1 cellular context compared by ENCODE assay signal in the genomic region with DNA sequence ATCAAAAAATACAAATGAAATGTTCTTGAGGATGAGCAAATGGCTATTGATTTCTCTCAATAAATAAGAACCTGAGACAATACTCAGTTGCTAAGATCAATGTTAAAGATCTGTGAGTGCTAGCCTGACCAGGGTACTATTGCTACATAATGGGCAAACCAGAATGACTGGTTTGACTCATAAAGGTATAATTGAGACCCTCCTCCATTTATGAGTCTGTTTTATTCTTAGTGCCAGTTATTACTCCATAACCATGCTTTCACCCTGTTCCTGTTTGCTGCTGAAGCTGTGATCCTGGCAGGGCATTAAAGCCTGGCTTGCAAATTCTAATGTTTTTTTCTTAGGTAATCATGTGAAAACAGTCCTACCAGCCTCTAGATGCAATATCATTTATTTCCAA.
TF ChIP-seq lines count a peak whose summit lies in the region.

No MANE protein-coding gene starts in this region.

TF ChIP-seq in GM23338, 12 proteins besides CTCF, POLR2A, EP300 and RAD21 (continued from another document):
- TF ChIP-seq, protein P1, sequence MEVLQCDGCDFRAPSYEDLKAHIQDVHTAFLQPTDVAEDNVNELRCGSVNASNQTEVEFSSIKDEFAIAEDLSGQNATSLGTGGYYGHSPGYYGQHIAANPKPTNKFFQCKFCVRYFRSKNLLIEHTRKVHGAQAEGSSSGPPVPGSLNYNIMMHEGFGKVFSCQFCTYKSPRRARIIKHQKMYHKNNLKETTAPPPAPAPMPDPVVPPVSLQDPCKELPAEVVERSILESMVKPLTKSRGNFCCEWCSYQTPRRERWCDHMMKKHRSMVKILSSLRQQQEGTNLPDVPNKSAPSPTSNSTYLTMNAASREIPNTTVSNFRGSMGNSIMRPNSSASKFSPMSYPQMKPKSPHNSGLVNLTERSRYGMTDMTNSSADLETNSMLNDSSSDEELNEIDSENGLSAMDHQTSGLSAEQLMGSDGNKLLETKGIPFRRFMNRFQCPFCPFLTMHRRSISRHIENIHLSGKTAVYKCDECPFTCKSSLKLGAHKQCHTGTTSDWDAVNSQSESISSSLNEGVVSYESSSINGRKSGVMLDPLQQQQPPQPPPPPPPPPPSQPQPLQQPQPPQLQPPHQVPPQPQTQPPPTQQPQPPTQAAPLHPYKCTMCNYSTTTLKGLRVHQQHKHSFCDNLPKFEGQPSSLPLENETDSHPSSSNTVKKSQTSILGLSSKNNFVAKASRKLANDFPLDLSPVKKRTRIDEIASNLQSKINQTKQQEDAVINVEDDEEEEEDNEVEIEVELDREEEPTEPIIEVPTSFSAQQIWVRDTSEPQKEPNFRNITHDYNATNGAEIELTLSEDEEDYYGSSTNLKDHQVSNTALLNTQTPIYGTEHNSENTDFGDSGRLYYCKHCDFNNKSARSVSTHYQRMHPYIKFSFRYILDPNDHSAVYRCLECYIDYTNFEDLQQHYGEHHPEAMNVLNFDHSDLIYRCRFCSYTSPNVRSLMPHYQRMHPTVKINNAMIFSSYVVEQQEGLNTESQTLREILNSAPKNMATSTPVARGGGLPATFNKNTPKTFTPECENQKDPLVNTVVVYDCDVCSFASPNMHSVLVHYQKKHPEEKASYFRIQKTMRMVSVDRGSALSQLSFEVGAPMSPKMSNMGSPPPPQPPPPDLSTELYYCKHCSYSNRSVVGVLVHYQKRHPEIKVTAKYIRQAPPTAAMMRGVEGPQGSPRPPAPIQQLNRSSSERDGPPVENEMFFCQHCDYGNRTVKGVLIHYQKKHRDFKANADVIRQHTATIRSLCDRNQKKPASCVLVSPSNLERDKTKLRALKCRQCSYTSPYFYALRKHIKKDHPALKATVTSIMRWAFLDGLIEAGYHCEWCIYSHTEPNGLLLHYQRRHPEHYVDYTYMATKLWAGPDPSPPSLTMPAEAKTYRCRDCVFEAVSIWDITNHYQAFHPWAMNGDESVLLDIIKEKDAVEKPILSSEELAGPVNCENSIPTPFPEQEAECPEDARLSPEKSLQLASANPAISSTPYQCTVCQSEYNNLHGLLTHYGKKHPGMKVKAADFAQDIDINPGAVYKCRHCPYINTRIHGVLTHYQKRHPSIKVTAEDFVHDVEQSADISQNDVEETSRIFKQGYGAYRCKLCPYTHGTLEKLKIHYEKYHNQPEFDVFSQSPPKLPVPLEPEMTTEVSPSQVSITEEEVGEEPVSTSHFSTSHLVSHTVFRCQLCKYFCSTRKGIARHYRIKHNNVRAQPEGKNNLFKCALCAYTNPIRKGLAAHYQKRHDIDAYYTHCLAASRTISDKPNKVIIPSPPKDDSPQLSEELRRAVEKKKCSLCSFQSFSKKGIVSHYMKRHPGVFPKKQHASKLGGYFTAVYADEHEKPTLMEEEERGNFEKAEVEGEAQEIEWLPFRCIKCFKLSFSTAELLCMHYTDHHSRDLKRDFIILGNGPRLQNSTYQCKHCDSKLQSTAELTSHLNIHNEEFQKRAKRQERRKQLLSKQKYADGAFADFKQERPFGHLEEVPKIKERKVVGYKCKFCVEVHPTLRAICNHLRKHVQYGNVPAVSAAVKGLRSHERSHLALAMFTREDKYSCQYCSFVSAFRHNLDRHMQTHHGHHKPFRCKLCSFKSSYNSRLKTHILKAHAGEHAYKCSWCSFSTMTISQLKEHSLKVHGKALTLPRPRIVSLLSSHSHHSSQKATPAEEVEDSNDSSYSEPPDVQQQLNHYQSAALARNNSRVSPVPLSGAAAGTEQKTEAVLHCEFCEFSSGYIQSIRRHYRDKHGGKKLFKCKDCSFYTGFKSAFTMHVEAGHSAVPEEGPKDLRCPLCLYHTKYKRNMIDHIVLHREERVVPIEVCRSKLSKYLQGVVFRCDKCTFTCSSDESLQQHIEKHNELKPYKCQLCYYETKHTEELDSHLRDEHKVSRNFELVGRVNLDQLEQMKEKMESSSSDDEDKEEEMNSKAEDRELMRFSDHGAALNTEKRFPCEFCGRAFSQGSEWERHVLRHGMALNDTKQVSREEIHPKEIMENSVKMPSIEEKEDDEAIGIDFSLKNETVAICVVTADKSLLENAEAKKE (CRISPR knock-in tag; IDR thresholded peaks at IDR 0.05) = no peak
- TF ChIP-seq NANOG (IDR thresholded peaks at IDR 0.05; ENCODE audit: borderline replicate concordance) (no peak), ZNF114 (CRISPR knock-in tag; IDR thresholded peaks at IDR 0.05) (no peak), EZH2 (IDR thresholded peaks at IDR 0.05; ENCODE audit: low read depth, unreplicated experiment) (no peak), ZNF331 (CRISPR knock-in tag; IDR thresholded peaks at IDR 0.05; ENCODE audit: low read depth) (no peak), EZH2phosphoT487 (IDR thresholded peaks at IDR 0.05; ENCODE audit: unreplicated experiment) (no peak), STAT1 (IDR thresholded peaks at IDR 0.05; ENCODE audit: unreplicated experiment) (no peak), CREB1 (CRISPR knock-in tag; IDR thresholded peaks at IDR 0.05; ENCODE audit: low read depth) (no peak)
- TF ChIP-seq, protein P2, sequence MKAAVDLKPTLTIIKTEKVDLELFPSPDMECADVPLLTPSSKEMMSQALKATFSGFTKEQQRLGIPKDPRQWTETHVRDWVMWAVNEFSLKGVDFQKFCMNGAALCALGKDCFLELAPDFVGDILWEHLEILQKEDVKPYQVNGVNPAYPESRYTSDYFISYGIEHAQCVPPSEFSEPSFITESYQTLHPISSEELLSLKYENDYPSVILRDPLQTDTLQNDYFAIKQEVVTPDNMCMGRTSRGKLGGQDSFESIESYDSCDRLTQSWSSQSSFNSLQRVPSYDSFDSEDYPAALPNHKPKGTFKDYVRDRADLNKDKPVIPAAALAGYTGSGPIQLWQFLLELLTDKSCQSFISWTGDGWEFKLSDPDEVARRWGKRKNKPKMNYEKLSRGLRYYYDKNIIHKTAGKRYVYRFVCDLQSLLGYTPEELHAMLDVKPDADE (IDR thresholded peaks at IDR 0.05) = no peak
- TF ChIP-seq, protein P3, sequence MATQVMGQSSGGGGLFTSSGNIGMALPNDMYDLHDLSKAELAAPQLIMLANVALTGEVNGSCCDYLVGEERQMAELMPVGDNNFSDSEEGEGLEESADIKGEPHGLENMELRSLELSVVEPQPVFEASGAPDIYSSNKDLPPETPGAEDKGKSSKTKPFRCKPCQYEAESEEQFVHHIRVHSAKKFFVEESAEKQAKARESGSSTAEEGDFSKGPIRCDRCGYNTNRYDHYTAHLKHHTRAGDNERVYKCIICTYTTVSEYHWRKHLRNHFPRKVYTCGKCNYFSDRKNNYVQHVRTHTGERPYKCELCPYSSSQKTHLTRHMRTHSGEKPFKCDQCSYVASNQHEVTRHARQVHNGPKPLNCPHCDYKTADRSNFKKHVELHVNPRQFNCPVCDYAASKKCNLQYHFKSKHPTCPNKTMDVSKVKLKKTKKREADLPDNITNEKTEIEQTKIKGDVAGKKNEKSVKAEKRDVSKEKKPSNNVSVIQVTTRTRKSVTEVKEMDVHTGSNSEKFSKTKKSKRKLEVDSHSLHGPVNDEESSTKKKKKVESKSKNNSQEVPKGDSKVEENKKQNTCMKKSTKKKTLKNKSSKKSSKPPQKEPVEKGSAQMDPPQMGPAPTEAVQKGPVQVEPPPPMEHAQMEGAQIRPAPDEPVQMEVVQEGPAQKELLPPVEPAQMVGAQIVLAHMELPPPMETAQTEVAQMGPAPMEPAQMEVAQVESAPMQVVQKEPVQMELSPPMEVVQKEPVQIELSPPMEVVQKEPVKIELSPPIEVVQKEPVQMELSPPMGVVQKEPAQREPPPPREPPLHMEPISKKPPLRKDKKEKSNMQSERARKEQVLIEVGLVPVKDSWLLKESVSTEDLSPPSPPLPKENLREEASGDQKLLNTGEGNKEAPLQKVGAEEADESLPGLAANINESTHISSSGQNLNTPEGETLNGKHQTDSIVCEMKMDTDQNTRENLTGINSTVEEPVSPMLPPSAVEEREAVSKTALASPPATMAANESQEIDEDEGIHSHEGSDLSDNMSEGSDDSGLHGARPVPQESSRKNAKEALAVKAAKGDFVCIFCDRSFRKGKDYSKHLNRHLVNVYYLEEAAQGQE (IDR thresholded peaks at IDR 0.05; ENCODE audit: unreplicated experiment) = no peak
